Comparison of ENCODE assay signal across 15 cellular contexts in genomic region chr22:19932367-19933206, GRCh38. TPM values are rescaled to one million over a fixed set of nuclear protein-coding genes. Genes with fewer than 3 reads are reported as not detected.
DNase-seq lines count a peak whose midpoint lies in the region; ATAC-seq and TF ChIP-seq lines count a peak whose summit lies in the region.
"Had no signal": no experiment of that assay in that cellular context is flagged by ENCODE, and none has a peak within 500 bp of the region (broad histone marks: within the 10 kb centered on the region; RNA-seq: fewer than 3 reads in every experiment).

No MANE protein-coding gene starts in this region.

- H3K9me3 Mint-ChIP-seq in CD14-positive monocyte = peaks cover 6 to 14% (median 8%) of the 10 kb centered on the region in 7 donors
- H3K9me3 Mint-ChIP-seq in effector memory CD8-positive, alpha-beta T cell = peaks cover 7 to 8% of the 10 kb centered on the region in 2 donors

- no peaks in the 10 kb centered on the region for H3K27me3 ChIP-seq in left lung
- H3K27me3 ChIP-seq: transverse colon had no signal

- H3K4me1 Mint-ChIP-seq in CD14-positive monocyte = peaks cover 50% of the 10 kb centered on the region
- peaks cover 3 to 13% of the 10 kb centered on the region in 2 donors for H3K4me1 Mint-ChIP-seq in effector memory CD8-positive, alpha-beta T cell (ENCODE audit: low read depth in 2 of 2)
- H3K4me1 Mint-ChIP-seq: activated CD4-positive, alpha-beta T cell treated with anti-CD3 and anti-CD28 coated beads for 36 hours had no signal

- DNase-seq in CD14-positive monocyte (ENCODE audit: low spot score) = no peak
- DNase-seq in GDM1 (lab: John Stamatoyannopoulos, UW) = peak; percentile 25
- DNase-seq in NCI-H69 (lab: John Stamatoyannopoulos, UW) = peak; percentile 69
- peak; percentile 44 to 71 for DNase-seq in left lung
- no peak for DNase-seq in effector memory CD8-positive, alpha-beta T cell
- DNase-seq in stimulated activated naive CD4-positive, alpha-beta T cell treated with Interleukin-2 at 50 U/mL for 16 hours (lab: John Stamatoyannopoulos, UW) = no peak
- DNase-seq: activated CD4-positive, alpha-beta T cell treated with anti-CD3 and anti-CD28 coated beads for 36 hours; activated T-cell treated with anti-CD3 and anti-CD28 coated beads, Interleukin-2, amount 50 U/mL, for 1 hour; head of caudate nucleus; left cardiac atrium; naive B cell; stimulated activated CD4-positive, alpha-beta T cell treated with anti-CD3 and anti-CD28 coated beads, Interleukin-1b, Interleukin-23, amount 100 ng/mL, for 48 hours; stimulated activated CD8-positive, alpha-beta memory T cell treated with anti-CD3 and anti-CD28 coated beads, Interleukin-4, amount 100 ng/mL, for 48 hours; transverse colon had no signal

- peak overlapping the region in 1 of 2 donors; percentile 61 for H3K27ac ChIP-seq in left lung
- H3K27ac ChIP-seq: transverse colon had no signal

- peaks cover 0 to 23% of the 10 kb centered on the region in 2 donors for H3K4me1 ChIP-seq in left lung
- H3K4me1 ChIP-seq: transverse colon had no signal

- H3K36me3 Mint-ChIP-seq in CD14-positive monocyte = peaks cover 36 to 44% of the 10 kb centered on the region in 2 donors
- H3K36me3 Mint-ChIP-seq in effector memory CD8-positive, alpha-beta T cell (ENCODE audit: insufficient read depth) = peaks cover 4% of the 10 kb centered on the region

- H3K27me3 Mint-ChIP-seq in CD14-positive monocyte (ENCODE audit: low read depth in 3 of 3) = peaks cover 0 to 2% (median 0%) of the 10 kb centered on the region in 3 donors
- H3K27me3 Mint-ChIP-seq in effector memory CD8-positive, alpha-beta T cell = no peaks in the 10 kb centered on the region
- H3K27me3 Mint-ChIP-seq: activated CD4-positive, alpha-beta T cell treated with anti-CD3 and anti-CD28 coated beads for 36 hours; naive B cell had no signal

- no peak overlapping the region for H3K4me3 ChIP-seq in left lung
- H3K4me3 ChIP-seq: transverse colon had no signal

- ATAC-seq in left lung = peak; percentile 64
- no peak for ATAC-seq in HG03442 (IDR thresholded peaks at IDR 0.05; ENCODE audit: unreplicated experiment)
- no peak for ATAC-seq in effector memory CD8-positive, alpha-beta T cell (replicated peaks)
- ATAC-seq: activated CD4-positive, alpha-beta T cell treated with anti-CD3 and anti-CD28 coated beads for 36 hours had no signal

- intact Hi-C loops in CD14-positive monocyte (cut with micrococcal nuclease) = no loop called here
- intact Hi-C loops in left lung (cut with DNase I) = no loop called here

- H3K36me3 ChIP-seq in left lung = no peaks in the 10 kb centered on the region
- H3K36me3 ChIP-seq: transverse colon had no signal

- peak overlapping the region; percentile 25 to 89 (median 84) for H3K27ac Mint-ChIP-seq in CD14-positive monocyte
- no peak overlapping the region for H3K27ac Mint-ChIP-seq in effector memory CD8-positive, alpha-beta T cell
- H3K27ac Mint-ChIP-seq: activated CD4-positive, alpha-beta T cell treated with anti-CD3 and anti-CD28 coated beads for 36 hours had no signal

- TF ChIP-seq CTCF in CD14-positive monocyte (IDR thresholded peaks at IDR 0.05) = no peak
- no peak for TF ChIP-seq CTCF in left lung (IDR thresholded peaks at IDR 0.05)

- peaks cover 0 to 10% of the 10 kb centered on the region in 2 donors for H3K9me3 ChIP-seq in left lung
- H3K9me3 ChIP-seq: transverse colon had no signal

- peak overlapping the region; percentile 51 to 77 for H3K4me3 Mint-ChIP-seq in CD14-positive monocyte
- no peak overlapping the region for H3K4me3 Mint-ChIP-seq in effector memory CD8-positive, alpha-beta T cell
- H3K4me3 Mint-ChIP-seq: activated CD4-positive, alpha-beta T cell treated with anti-CD3 and anti-CD28 coated beads for 36 hours; naive B cell had no signal

RNA-seq across cellular contexts. Expression of gene COMT, which starts 9.0 kb away (rescaled TPM):
- 100 to 1,000 TPM; 329 to 400 TPM for polyA plus RNA-seq in CD14-positive monocyte
- total RNA-seq in left lung = 100 to 1,000 TPM; 191 to 249 TPM

RNA-seq across cellular contexts. Expression of gene TXNRD2, which starts 9.0 kb away (rescaled TPM):
- polyA plus RNA-seq in CD14-positive monocyte = 10 to 100 TPM; 24.9 to 30.8 TPM
- 10 to 100 TPM; 36.5 to 42.8 TPM for total RNA-seq in left lung

Comparison
In these comparisons a context has a peak if more than half of its experiments do, and no peak if none do; other contexts are left out.
1. DNase-seq: peak in GDM1 (single experiment), NCI-H69 (single experiment) and left lung (2 of 2); none in CD14-positive monocyte (single experiment), effector memory CD8-positive, alpha-beta T cell (0 of 3) and stimulated activated naive CD4-positive, alpha-beta T cell treated with Interleukin-2 at 50 U/mL for 16 hours (single experiment).
2. H3K27ac Mint-ChIP-seq: peak in CD14-positive monocyte (7 of 7); none in effector memory CD8-positive, alpha-beta T cell (0 of 2).
3. H3K4me3 Mint-ChIP-seq: peak in CD14-positive monocyte (2 of 2); none in effector memory CD8-positive, alpha-beta T cell (0 of 2).